ENCODE assay signal across 22 cellular contexts in the genomic region with DNA sequence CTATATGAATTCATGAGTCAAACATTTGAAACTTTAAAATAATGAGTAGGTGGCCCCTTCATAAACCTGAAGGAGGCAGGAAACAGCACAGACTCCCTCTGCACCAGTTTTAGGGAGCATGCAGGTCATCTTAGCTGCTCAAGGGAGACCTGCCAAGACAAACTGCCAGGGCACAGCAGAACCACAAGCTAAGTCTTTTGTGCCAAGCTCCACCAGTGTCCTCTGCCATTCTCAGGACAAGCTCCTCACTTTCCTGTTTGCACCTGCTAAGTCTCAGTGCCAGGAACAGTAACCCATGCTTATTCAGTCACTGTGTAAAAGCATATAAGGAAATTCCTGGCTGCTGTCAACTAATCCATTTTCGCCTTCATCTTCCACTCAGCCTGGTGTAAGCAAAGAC.
A peak's percentile ranks its signal among the peaks of the same experiment; 100 is the strongest.
DNase-seq lines count a peak whose midpoint lies in the region; ATAC-seq, FAIRE-seq and TF ChIP-seq lines count a peak whose summit lies in the region.
"Had no signal": no experiment of that assay in that cellular context is flagged by ENCODE, and none has a peak within 500 bp of the region (broad histone marks: within the 10 kb centered on the region; RNA-seq: fewer than 3 reads in every experiment).

No MANE protein-coding gene starts in this region.

- ATAC-seq in gastrocnemius medialis (peak; percentile 98 to 100), HG02642 (IDR thresholded peaks at IDR 0.05; ENCODE audit: poor library complexity, unreplicated experiment) (no peak)
- ATAC-seq in activated T-helper 17 cell treated with anti-CD3 and anti-CD28 coated beads, Interleukin-2, amount 50 U/mL, for 72 hours (replicated peaks), result no peak
- ATAC-seq: HCT116, SK-N-SH treated with all-trans-retinoic acid at 6 μM for 48 hours had no signal

- H3K4me3 ChIP-seq in esophagus muscularis mucosa (no peak overlapping the region), gastrocnemius medialis (no peak overlapping the region)
- H3K4me3 ChIP-seq: BLaER1, Peyer's patch had no signal

- H3K36me3 Mint-ChIP-seq in CD14-positive monocyte, result no peaks in the 10 kb centered on the region
- no peaks in the 10 kb centered on the region for H3K36me3 Mint-ChIP-seq in activated T-helper 17 cell treated with anti-CD3 and anti-CD28 coated beads, Interleukin-2, amount 50 U/mL, for 72 hours (ENCODE audit: low read depth)
- H3K36me3 Mint-ChIP-seq: CD4-positive, alpha-beta memory T cell had no signal

- H3K27me3 ChIP-seq in esophagus muscularis mucosa (no peaks in the 10 kb centered on the region), gastrocnemius medialis (no peaks in the 10 kb centered on the region)
- H3K27me3 ChIP-seq: BLaER1, Peyer's patch had no signal

- H3K4me1 Mint-ChIP-seq in CD14-positive monocyte, result no peaks in the 10 kb centered on the region
- H3K4me1 Mint-ChIP-seq in activated T-helper 17 cell treated with anti-CD3 and anti-CD28 coated beads, Interleukin-2, amount 50 U/mL, for 72 hours, result no peaks in the 10 kb centered on the region
- H3K4me1 Mint-ChIP-seq: CD4-positive, alpha-beta memory T cell had no signal

- DNase-seq in D721Med (ENCODE audit: insufficient read length, low spot score) (no peak), NCI-H1092 treated with DMSO at 0.1 percent for 48 hours (lab: John Stamatoyannopoulos, UW) (peak; percentile 68), esophagus muscularis mucosa (ENCODE audit: extremely low spot score) (peak; percentile 66), gastrocnemius medialis (peak; percentile 86 to 87), CD14-positive monocyte (ENCODE audit: low spot score) (no peak)
- DNase-seq: Caco-2; CD4-positive, alpha-beta memory T cell; GDM1; IMR-90; NCI-H1105 treated with DMSO at 0.1 percent for 48 hours; NCI-H2081 treated with DMSO at 0.1 percent for 48 hours; NCI-H69; Peyer's patch had no signal

- 73% methylated on average over 1 of the region's 1 CpG for WGBS in esophagus muscularis mucosa

- peak; percentile 21 for FAIRE-seq in D721Med (lab: Jason Lieb, UNC)
- FAIRE-seq: GM18507, H1, HTR-8/SVneo had no signal

- H3K27ac Mint-ChIP-seq in CD14-positive monocyte, result no peak overlapping the region
- no peak overlapping the region for H3K27ac Mint-ChIP-seq in activated T-helper 17 cell treated with anti-CD3 and anti-CD28 coated beads, Interleukin-2, amount 50 U/mL, for 72 hours
- H3K27ac Mint-ChIP-seq: CD4-positive, alpha-beta memory T cell had no signal

- no peak for TF ChIP-seq EP300 in esophagus muscularis mucosa (IDR thresholded peaks at IDR 0.05)

- in situ Hi-C loops in gastrocnemius medialis (cut with MboI; ENCODE audit: low sequenced_read_pairs in 4 of 4), result no loop called here

- no peak overlapping the region for H3K27ac ChIP-seq in esophagus muscularis mucosa (replicated peaks in 1 of 4)
- peak overlapping the region in 3 of 4 donors; percentile 49 to 81 (median 71) for H3K27ac ChIP-seq in gastrocnemius medialis
- H3K27ac ChIP-seq: BLaER1, KMS-11, Peyer's patch had no signal

- TF ChIP-seq CTCF in D721Med (IDR thresholded peaks at IDR 0.05; ENCODE audit: insufficient read depth, missing control alignments) (no peak), esophagus muscularis mucosa (IDR thresholded peaks at IDR 0.05) (no peak), gastrocnemius medialis (IDR thresholded peaks at IDR 0.05 in 4 of 5, conservative IDR thresholded peaks at IDR 0.05 in 1 of 5) (no peak), CD14-positive monocyte (IDR thresholded peaks at IDR 0.05) (no peak)

- peaks cover 0 to 2% (median 0%) of the 10 kb centered on the region in 3 donors for H3K27me3 Mint-ChIP-seq in CD14-positive monocyte (ENCODE audit: low read depth in 3 of 3)
- H3K27me3 Mint-ChIP-seq in activated T-helper 17 cell treated with anti-CD3 and anti-CD28 coated beads, Interleukin-2, amount 50 U/mL, for 72 hours, result no peaks in the 10 kb centered on the region
- H3K27me3 Mint-ChIP-seq: CD4-positive, alpha-beta memory T cell had no signal

- no peaks in the 10 kb centered on the region for H3K4me1 ChIP-seq in esophagus muscularis mucosa
- peaks cover 14 to 23% of the 10 kb centered on the region in 2 donors for H3K4me1 ChIP-seq in gastrocnemius medialis
- H3K4me1 ChIP-seq: BLaER1, Caco-2, Peyer's patch had no signal

- no peaks in the 10 kb centered on the region for H3K9me3 ChIP-seq in esophagus muscularis mucosa
- no peaks in the 10 kb centered on the region for H3K9me3 ChIP-seq in gastrocnemius medialis
- H3K9me3 ChIP-seq: BLaER1, Caco-2, Peyer's patch had no signal

- no peaks in the 10 kb centered on the region for H3K36me3 ChIP-seq in esophagus muscularis mucosa
- H3K36me3 ChIP-seq in gastrocnemius medialis, result no peaks in the 10 kb centered on the region
- H3K36me3 ChIP-seq: BLaER1, Peyer's patch had no signal

- H3K4me3 Mint-ChIP-seq in CD14-positive monocyte, result no peak overlapping the region
- H3K4me3 Mint-ChIP-seq in activated T-helper 17 cell treated with anti-CD3 and anti-CD28 coated beads, Interleukin-2, amount 50 U/mL, for 72 hours, result no peak overlapping the region
- H3K4me3 Mint-ChIP-seq: CD4-positive, alpha-beta memory T cell had no signal

- no peak for TF ChIP-seq POLR2A in esophagus muscularis mucosa (IDR thresholded peaks at IDR 0.05; ENCODE audit: low read depth)
- no peak for TF ChIP-seq POLR2A in gastrocnemius medialis (IDR thresholded peaks at IDR 0.05)

- intact Hi-C loops in esophagus muscularis mucosa (cut with DNase I) (no loop called here), gastrocnemius medialis (cut with DNase I; ENCODE audit: low total_unique reads) (no loop called here), CD14-positive monocyte (cut with micrococcal nuclease) (no loop called here)

- peaks cover 0 to 8% (median 3%) of the 10 kb centered on the region in 7 donors for H3K9me3 Mint-ChIP-seq in CD14-positive monocyte
- peaks cover 9% of the 10 kb centered on the region for H3K9me3 Mint-ChIP-seq in activated T-helper 17 cell treated with anti-CD3 and anti-CD28 coated beads, Interleukin-2, amount 50 U/mL, for 72 hours

Comparison
In these comparisons a context has a peak if more than half of its experiments do, and no peak if none do; other contexts are left out.
1. DNase-seq: peak in NCI-H1092 treated with DMSO at 0.1 percent for 48 hours (single experiment), esophagus muscularis mucosa (single experiment) and gastrocnemius medialis (2 of 2); none in D721Med (single experiment) and CD14-positive monocyte (single experiment).
2. H3K27ac ChIP-seq: peak in gastrocnemius medialis (3 of 4); none in esophagus muscularis mucosa (0 of 4).
3. ATAC-seq: peak in gastrocnemius medialis (2 of 2); none in HG02642 (single experiment) and activated T-helper 17 cell treated with anti-CD3 and anti-CD28 coated beads, Interleukin-2, amount 50 U/mL, for 72 hours (single experiment).